8 cellular contexts compared by ENCODE assay signal in genomic region chr9:36572515-36573418, GRCh38. TPM values are rescaled to one million over a fixed set of nuclear protein-coding genes. Genes with fewer than 3 reads are reported as not detected.
DNase-seq lines count a peak whose midpoint lies in the region; ATAC-seq and FAIRE-seq lines count a peak whose summit lies in the region.

Gene MELK, plus strand, starts transcription at chr9:36572895. Its CDS starts 8,787 bp downstream, at chr9:36581682.

- H2BK120ac ChIP-seq in neuronal stem cell (ENCODE audit: low read depth, low read length) = no peak within 1 kb of the TSS

- WGBS in neuronal stem cell (ENCODE audit: extremely low coverage in 2 of 2, insufficient read length in 2 of 2, insufficient replicate concordance in 1 of 2), 2 donors = no CpG with 5 or more reads among the region's 74 CpGs

- H3K4me1 ChIP-seq in neuronal stem cell (ENCODE audit: control insufficient read depth in 2 of 2, insufficient read depth in 1 of 2, low read depth in 1 of 2, low read length in 2 of 2) = peaks cover 2 to 5% of the 10 kb centered on the region in 2 donors

- peak within 1 kb of the TSS; percentile 96 for H3K9ac ChIP-seq in neuronal stem cell (ENCODE audit: low read depth, low read length, poor library complexity)

- peak within 1 kb of the TSS; percentile 98 for H2AFZ ChIP-seq in neuronal stem cell (ENCODE audit: low read length)

- no peak within 1 kb of the TSS for H2BK15ac ChIP-seq in neuronal stem cell (ENCODE audit: low read length)

- peak within 1 kb of the TSS; percentile 78 for H3K23ac ChIP-seq in neuronal stem cell (ENCODE audit: low read depth, low read length, poor library complexity)

- H3K4me3 ChIP-seq in neuronal stem cell (ENCODE audit: low read length in 2 of 2) = peak within 1 kb of the TSS; percentile 66 to 94

- H3K14ac ChIP-seq in neuronal stem cell (ENCODE audit: low read length) = no peak within 1 kb of the TSS

- H3K4ac ChIP-seq in neuronal stem cell (ENCODE audit: low read length) = no peak within 1 kb of the TSS

- peak within 1 kb of the TSS; percentile 94 for H3K27ac ChIP-seq in neuronal stem cell (replicated peaks; ENCODE audit: low read length)

- H2BK5ac ChIP-seq in neuronal stem cell (ENCODE audit: low read length) = no peak within 1 kb of the TSS

- no peaks in the 10 kb centered on the region for H3K9me3 ChIP-seq in neuronal stem cell (replicated peaks in 1 of 2; ENCODE audit: control insufficient read depth in 2 of 2, insufficient read depth in 1 of 2, low read depth in 1 of 2, low read length in 2 of 2)

- DNase-seq in DMS53 treated with DMSO at 0.1 percent for 48 hours (lab: John Stamatoyannopoulos, UW; ENCODE audit: unreplicated experiment) = peak; percentile 36
- peak; percentile 83 for DNase-seq in LoVo (ENCODE audit: low spot score)
- peak; percentile 84 for DNase-seq in SK-N-DZ (ENCODE audit: low spot score)
- DNase-seq in activated naive CD4-positive, alpha-beta T cell (lab: John Stamatoyannopoulos, UW) = peak; percentile 55 to 81 (median 64)
- DNase-seq in frontal cortex (ENCODE audit: low spot score in 2 of 2) = peak; percentile 78 to 93
- DNase-seq in neuronal stem cell (ENCODE audit: low spot score) = peak; percentile 82
- peak; percentile 62 for DNase-seq in stromal cell of bone marrow (ENCODE audit: low read depth)

- H2BK12ac ChIP-seq in neuronal stem cell (ENCODE audit: low read length) = no peak within 1 kb of the TSS

- peak; percentile 65 for ATAC-seq in GM21717 (IDR thresholded peaks at IDR 0.05; ENCODE audit: unreplicated experiment)

- H3K18ac ChIP-seq in neuronal stem cell (ENCODE audit: low read length) = peak within 1 kb of the TSS; percentile 95

- no peak within 1 kb of the TSS for H4K8ac ChIP-seq in neuronal stem cell (ENCODE audit: low read depth, low read length)

- no peaks in the 10 kb centered on the region for H3K79me1 ChIP-seq in neuronal stem cell (ENCODE audit: low read depth, low read length)

- H2AK5ac ChIP-seq in neuronal stem cell (ENCODE audit: low read depth, low read length) = no peak within 1 kb of the TSS

- no peaks in the 10 kb centered on the region for H3K27me3 ChIP-seq in neuronal stem cell (ENCODE audit: control insufficient read depth in 3 of 3, insufficient read depth in 3 of 3, low read depth in 1 of 3, low read length in 3 of 3)

- H3K36me3 ChIP-seq in neuronal stem cell (replicated peaks in 1 of 2; ENCODE audit: control insufficient read depth in 2 of 2, insufficient read depth in 2 of 2, low read length in 2 of 2) = peaks cover 2 to 28% of the 10 kb centered on the region in 2 donors

- FAIRE-seq in frontal cortex (lab: Jason Lieb, UNC) = no peak

- H3K4me2 ChIP-seq in neuronal stem cell (ENCODE audit: insufficient read depth, low read length, poor library complexity, severe bottlenecking) = peak within 1 kb of the TSS; percentile 78

- peak within 1 kb of the TSS; percentile 34 for H4K91ac ChIP-seq in neuronal stem cell (ENCODE audit: low read depth, low read length, poor library complexity)

RNA-seq across cellular contexts. Expression of gene MELK, which starts in this region (rescaled TPM):
- 90.7 and 91.9 TPM in 2 replicates for polyA plus RNA-seq in SK-N-DZ (2014; cell fraction: cytosol; rRNA removed)
- 47.9 and 54.9 TPM in 2 replicates for polyA plus RNA-seq in SK-N-DZ (2014; cell fraction: nucleus; rRNA removed)
- 8.2 TPM for total RNA-seq in frontal cortex
- polyA plus RNA-seq in neuronal stem cell (2013, experiment 1 of 2) = 42.7 TPM
- polyA plus RNA-seq in neuronal stem cell (2013, experiment 2 of 2) = 43.9 TPM

Comparison
In these comparisons a context has a peak if more than half of its experiments do, and no peak if none do; other contexts are left out.
1. Peak in every context shown above with its lines: DNase-seq, ATAC-seq, H3K4me3 ChIP-seq and H3K27ac ChIP-seq.